6 cellular contexts compared by ENCODE assay signal in the genomic region with DNA sequence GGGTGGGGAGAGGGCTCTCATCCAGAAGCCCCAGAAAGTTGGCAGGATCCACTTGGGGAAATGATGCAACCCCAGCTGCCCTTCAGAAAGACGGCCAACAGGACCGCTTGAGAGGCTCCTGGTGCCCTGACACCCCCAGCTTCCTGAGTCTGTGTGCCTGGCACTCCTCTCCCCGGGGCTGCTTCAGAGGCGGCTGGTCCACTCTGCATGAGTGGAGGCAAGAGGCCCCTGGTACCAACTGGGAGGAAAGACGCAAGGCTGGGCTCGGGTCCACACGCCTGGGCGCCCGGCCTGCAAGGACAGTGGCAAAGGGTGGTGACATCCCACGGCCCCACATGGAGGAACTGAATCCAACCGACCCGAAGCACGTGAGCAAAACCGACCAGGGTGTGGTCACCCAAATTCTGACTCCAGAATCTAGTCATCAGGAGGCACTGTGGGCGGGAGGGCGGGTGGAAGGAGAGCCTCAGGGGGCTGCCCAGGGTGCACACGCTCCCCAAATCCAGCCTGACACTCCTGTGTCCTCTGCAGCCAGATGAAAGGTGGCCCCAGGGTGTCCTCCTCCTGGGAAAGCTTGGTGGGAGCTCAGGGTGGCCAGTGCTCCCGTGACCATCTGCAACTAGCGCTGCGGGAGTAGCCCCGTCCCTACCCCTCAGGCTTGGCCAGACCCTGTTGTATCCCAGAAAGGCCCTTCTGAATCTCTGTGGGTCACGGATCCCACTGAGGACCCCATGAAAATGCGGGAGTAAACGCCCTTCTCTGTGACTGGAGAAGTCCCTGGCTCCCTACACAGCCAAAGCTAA. TPM values are rescaled to one million over a fixed set of nuclear protein-coding genes. Genes with fewer than 3 reads are reported as not detected.
A peak's percentile ranks its signal among the peaks of the same experiment; 100 is the strongest.
DNase-seq lines count a peak whose midpoint lies in the region; ATAC-seq, FAIRE-seq and TF ChIP-seq lines count a peak whose summit lies in the region.

No MANE protein-coding gene starts in this region.

- H2BK20ac ChIP-seq in IMR-90 (ENCODE audit: low read depth, low read length), result no peak overlapping the region

- dilution Hi-C loops in IMR-90 (cut with HindIII; ENCODE audit: low sequenced_read_pairs, unreplicated experiment), result no loop called here

- H3K14ac ChIP-seq in IMR-90 (replicated peaks; ENCODE audit: low read depth, low read length), result no peak overlapping the region

- H3K79me1 ChIP-seq in IMR-90 (ENCODE audit: low read depth in 1 of 2, low read length in 2 of 2), result peaks cover 28 to 80% of the 10 kb centered on the region in 2 experiments

- H2BK120ac ChIP-seq in IMR-90 (ENCODE audit: low read depth, low read length), result no peak overlapping the region

- peak overlapping the region; percentile 22; the same call in 1 of the 2 replicates for H4K5ac ChIP-seq in IMR-90 (ENCODE audit: low read depth, low read length)

- no peaks in the 10 kb centered on the region for H3K27me3 ChIP-seq in IMR-90 (ENCODE audit: control insufficient read depth, insufficient read depth, low read length)
- H3K27me3 ChIP-seq in pancreas, result no peaks in the 10 kb centered on the region
- no peaks in the 10 kb centered on the region for H3K27me3 ChIP-seq in PC-3 (ENCODE audit: low read length)

- H3K36me3 ChIP-seq in IMR-90 (ENCODE audit: control insufficient read depth, insufficient read depth, low read length) (peaks cover 34% of the 10 kb centered on the region), pancreas (peaks cover 6 to 25% (median 22%) of the 10 kb centered on the region in 3 donors), PC-3 (ENCODE audit: low read depth, low read length) (peaks cover 8% of the 10 kb centered on the region; the same call in 1 of the 2 replicates)

- H3K79me2 ChIP-seq in PC-3 (ENCODE audit: low read length), result peaks cover 42% of the 10 kb centered on the region

- H3K4me1 ChIP-seq in IMR-90 (ENCODE audit: control insufficient read depth, insufficient read depth, low read length), result peaks cover 12% of the 10 kb centered on the region
- peaks cover 5 to 16% (median 11%) of the 10 kb centered on the region in 3 donors for H3K4me1 ChIP-seq in pancreas
- H3K4me1 ChIP-seq in PC-3 (ENCODE audit: insufficient read depth, low read length), result peaks cover 12% of the 10 kb centered on the region

- ATAC-seq in IMR-90 (ENCODE audit: low read depth), result no peak
- ATAC-seq in pancreas, result no peak
- ATAC-seq in GM21381 (IDR thresholded peaks at IDR 0.05; ENCODE audit: unreplicated experiment), result no peak
- no peak for ATAC-seq in GM19452 (IDR thresholded peaks at IDR 0.05; ENCODE audit: unreplicated experiment)
- ATAC-seq in PC-3, result no peak

- H3K9me1 ChIP-seq in IMR-90 (ENCODE audit: insufficient read depth, low read length), result peaks cover 3% of the 10 kb centered on the region

- H3K4ac ChIP-seq in IMR-90 (ENCODE audit: low read depth, low read length), result peak overlapping the region; percentile 76

- no peak overlapping the region for H3K18ac ChIP-seq in IMR-90 (ENCODE audit: low read depth, low read length)

- H3K27ac ChIP-seq in IMR-90 (ENCODE audit: insufficient read depth, low read length) (peak overlapping the region; percentile 27; the same call in 1 of the 2 replicates), caudate nucleus (ENCODE audit: low read depth, low read length) (peak overlapping the region; percentile 89), pancreas (peak overlapping the region in 3 of 4 donors; percentile 5 to 50 (median 39)), PC-3 (ENCODE audit: low read length) (no peak overlapping the region)

- no peaks in the 10 kb centered on the region for H3K9me3 ChIP-seq in IMR-90 (ENCODE audit: control insufficient read depth, insufficient read depth, low read length)
- no peaks in the 10 kb centered on the region for H3K9me3 ChIP-seq in pancreas
- H3K9me3 ChIP-seq in PC-3 (ENCODE audit: low read length), result no peaks in the 10 kb centered on the region

- peak overlapping the region; percentile 91 for H2AK9ac ChIP-seq in IMR-90 (replicated peaks; ENCODE audit: low read depth, low read length, poor library complexity)

- no peak for TF ChIP-seq POLR2A in IMR-90 (IDR thresholded peaks at IDR 0.05; ENCODE audit: low read depth, low read length)

- H4K20me1 ChIP-seq in IMR-90 (ENCODE audit: insufficient read depth, low read length) (peaks cover 15% of the 10 kb centered on the region), PC-3 (ENCODE audit: low read length) (no peaks in the 10 kb centered on the region)

- TF ChIP-seq RAD21 in IMR-90 (IDR thresholded peaks at IDR 0.05; ENCODE audit: low read length), result no peak

- H4K8ac ChIP-seq in IMR-90 (ENCODE audit: low read depth in 2 of 2, low read length in 2 of 2), result peak overlapping the region; percentile 24 to 74; a peak in 3 of 4 replicates

- H2AFZ ChIP-seq in IMR-90 (replicated peaks; ENCODE audit: low read length, poor library complexity) (no peak overlapping the region), PC-3 (ENCODE audit: low read length) (no peak overlapping the region)

- H3K4me3 ChIP-seq in IMR-90 (ENCODE audit: insufficient read depth, low read depth, low read length), result peak overlapping the region; percentile 10; the same call in 1 of the 2 replicates
- peak overlapping the region in 1 of 4 donors; percentile 39 for H3K4me3 ChIP-seq in pancreas
- no peak overlapping the region for H3K4me3 ChIP-seq in PC-3 (ENCODE audit: low read length)

- intact Hi-C loops in IMR-90 (cut with micrococcal nuclease), result no loop called here
- intact Hi-C loops in pancreas (cut with DNase I), result no loop called here
- intact Hi-C loops in PC-3 (cut with micrococcal nuclease), result no loop called here

- POLR2A ChIA-PET in IMR-90 (lab: Charles Lee; ENCODE audit: unreplicated experiment) (no interaction called here), PC-3 (lab: Charles Lee; ENCODE audit: unreplicated experiment) (no interaction called here)

- 72% methylated on average over 8 of the region's 24 CpGs; no CpG with 5 or more reads in 1 of the 2 experiments for WGBS in IMR-90 (ENCODE audit: extremely low coverage in 2 of 2, insufficient read length in 1 of 2), 2 experiments
- WGBS in pancreas, 2 donors, result 83 to 87% methylated on average over 23 to 24 of the region's 24 CpGs

- DNase-seq in IMR-90 (peak; percentile 19), caudate nucleus (lab: John Stamatoyannopoulos, UW) (peak in 59 of 61 donors; percentile 36 to 96 (median 82)), pancreas (peak in 2 of 6 donors; percentile 39 to 63), PC-3 (no peak)

- peak overlapping the region; percentile 55 for H3K23ac ChIP-seq in IMR-90 (ENCODE audit: low read depth, low read length)

- H3F3A ChIP-seq in PC-3 (ENCODE audit: low read length, unreplicated experiment), result no peaks in the 10 kb centered on the region

- TF ChIP-seq CTCF in IMR-90 (conservative IDR thresholded peaks at IDR 0.05; ENCODE audit: low read depth, low read length), result no peak
- no peak for TF ChIP-seq CTCF in pancreas (IDR thresholded peaks at IDR 0.05)
- TF ChIP-seq CTCF in PC-3 (conservative IDR thresholded peaks at IDR 0.05; ENCODE audit: low read depth, low read length), result no peak

- H2AK5ac ChIP-seq in IMR-90 (ENCODE audit: low read depth, low read length), result peak overlapping the region; percentile 49

- in situ Hi-C loops in IMR-90 (cut with MboI; ENCODE audit: low sequenced_read_pairs), result no loop called here

- BruUV-seq in IMR-90 (replicated peaks; lab: Mats Ljungman, UMichigan) (no TSS peak), PC-3 (replicated peaks; lab: Mats Ljungman, UMichigan) (no TSS peak)

- H3K4me2 ChIP-seq in IMR-90 (ENCODE audit: low read depth, low read length) (peak overlapping the region; percentile 68; the same call in 1 of the 2 replicates), PC-3 (ENCODE audit: low read length) (no peak overlapping the region)

- FAIRE-seq in pancreas (lab: Jason Lieb, UNC), result no peak

- peak overlapping the region; percentile 23; the same call in 1 of the 2 replicates for H4K91ac ChIP-seq in IMR-90 (ENCODE audit: insufficient read depth, low read depth, low read length)

- peak overlapping the region; percentile 39; the same call in 1 of the 2 replicates for H3K9ac ChIP-seq in IMR-90 (ENCODE audit: low read depth, low read length)
- H3K9ac ChIP-seq in PC-3 (ENCODE audit: low read length), result no peak overlapping the region

- CTCF ChIA-PET in IMR-90 (lab: Yijun Ruan, JAX), result no interaction called here
- CTCF ChIA-PET in PC-3 (lab: Charles Lee), result no interaction called here

- no peak overlapping the region for H2BK15ac ChIP-seq in IMR-90 (ENCODE audit: low read depth, low read length)

- H3K56ac ChIP-seq in IMR-90 (ENCODE audit: extremely low read depth, insufficient read depth, low read length), result no peak overlapping the region

- H3K9me2 ChIP-seq in PC-3 (replicated peaks; ENCODE audit: low read length), result no peaks in the 10 kb centered on the region

- H2BK5ac ChIP-seq in IMR-90 (ENCODE audit: low read depth, low read length, poor library complexity, severe bottlenecking), result no peak overlapping the region

RNA-seq across cellular contexts. Expression of gene RNH1, which starts 3.7 kb away (rescaled TPM):
- 138 and 143 TPM in 2 replicates for total RNA-seq in IMR-90 (2012; rRNA removed)
- polyA plus RNA-seq in IMR-90 (2012; rRNA removed), result 238 and 247 TPM in 2 replicates
- 157 and 265 TPM in 2 replicates for polyA plus RNA-seq in IMR-90 (2012; cell fraction: cytosol; rRNA removed)
- 135 and 414 TPM in 2 replicates for polyA plus RNA-seq in IMR-90 (2012; cell fraction: nucleus; rRNA removed; ENCODE audit: low replicate concordance)
- total RNA-seq in pancreas, result 10 to 100 TPM; 38.9 to 65.1 (median 59.1) TPM
- 10 to 100 TPM; 66.8 to 87.7 TPM for polyA plus RNA-seq in pancreas
- 258 and 300 TPM in 2 replicates for total RNA-seq in PC-3 (2014; rRNA removed)

RNA-seq across cellular contexts. Expression of gene HRAS, which starts 32.0 kb away (rescaled TPM):
- total RNA-seq in IMR-90 (2012; rRNA removed) (99.4 and 108 TPM in 2 replicates), pancreas (10 to 100 TPM; 10.4 to 22.6 (median 19.2) TPM), PC-3 (2014; rRNA removed) (128 and 167 TPM in 2 replicates)
- polyA plus RNA-seq in IMR-90 (2012; rRNA removed) (123 and 154 TPM in 2 replicates), pancreas (100 to 1,000 TPM; 103 to 130 TPM)
- polyA plus RNA-seq in IMR-90 (2012; cell fraction: cytosol; rRNA removed), result 122 and 126 TPM in 2 replicates
- 101 and 217 TPM in 2 replicates for polyA plus RNA-seq in IMR-90 (2012; cell fraction: nucleus; rRNA removed; ENCODE audit: low replicate concordance)

RNA-seq across cellular contexts. Expression of gene LRRC56, which starts 33.9 kb away (rescaled TPM):
- total RNA-seq in IMR-90 (2012; rRNA removed) (0.28 and 0.36 TPM in 2 replicates), pancreas (1 to 10 TPM in 5 of 6 donors, under 1 TPM in 1; 0.98 to 2.0 (median 1.6) TPM), PC-3 (2014; rRNA removed) (1.0 and 1.5 TPM in 2 replicates)
- polyA plus RNA-seq in IMR-90 (2012; rRNA removed) (1.3 and 1.7 TPM in 2 replicates), pancreas (1 to 10 TPM; 5.4 to 7.3 TPM)
- polyA plus RNA-seq in IMR-90 (2012; cell fraction: cytosol; rRNA removed), result 0.73 and 1.4 TPM in 2 replicates
- 5.4 and 11.7 TPM in 2 replicates for polyA plus RNA-seq in IMR-90 (2012; cell fraction: nucleus; rRNA removed; ENCODE audit: low replicate concordance)

RNA-seq across cellular contexts. Expression of gene PTDSS2, which starts 53.3 kb away (rescaled TPM):
- total RNA-seq in IMR-90 (2012; rRNA removed), result 21.4 and 23.5 TPM in 2 replicates
- 26.6 and 29.8 TPM in 2 replicates for polyA plus RNA-seq in IMR-90 (2012; rRNA removed)
- 32.6 and 35.1 TPM in 2 replicates for polyA plus RNA-seq in IMR-90 (2012; cell fraction: cytosol; rRNA removed)
- polyA plus RNA-seq in IMR-90 (2012; cell fraction: nucleus; rRNA removed; ENCODE audit: low replicate concordance), result 129 and 308 TPM in 2 replicates
- 10 to 100 TPM; 11.3 to 17.4 (median 15.2) TPM for total RNA-seq in pancreas
- 10 to 100 TPM; 24.7 to 44.7 TPM for polyA plus RNA-seq in pancreas
- total RNA-seq in PC-3 (2014; rRNA removed), result 53.0 and 91.0 TPM in 2 replicates

RNA-seq across cellular contexts. Expression of gene LMNTD2, which starts 57.2 kb away (rescaled TPM):
- 0.18 and 0.28 TPM in 2 replicates for total RNA-seq in IMR-90 (2012; rRNA removed)
- polyA plus RNA-seq in IMR-90 (2012; rRNA removed), result 1.3 and 2.5 TPM in 2 replicates
- 1.1 and 1.7 TPM in 2 replicates for polyA plus RNA-seq in IMR-90 (2012; cell fraction: cytosol; rRNA removed)
- polyA plus RNA-seq in IMR-90 (2012; cell fraction: nucleus; rRNA removed; ENCODE audit: low replicate concordance), result 22.0 and 37.2 TPM in 2 replicates
- total RNA-seq in pancreas, result 1 to 10 TPM; 2.7 to 6.9 (median 5.6) TPM
- 10 to 100 TPM; 10.4 to 24.2 TPM for polyA plus RNA-seq in pancreas
- 1.4 and 2.4 TPM in 2 replicates for total RNA-seq in PC-3 (2014; rRNA removed)
